ENCODE assay signal across 2 cellular contexts in the genomic region with DNA sequence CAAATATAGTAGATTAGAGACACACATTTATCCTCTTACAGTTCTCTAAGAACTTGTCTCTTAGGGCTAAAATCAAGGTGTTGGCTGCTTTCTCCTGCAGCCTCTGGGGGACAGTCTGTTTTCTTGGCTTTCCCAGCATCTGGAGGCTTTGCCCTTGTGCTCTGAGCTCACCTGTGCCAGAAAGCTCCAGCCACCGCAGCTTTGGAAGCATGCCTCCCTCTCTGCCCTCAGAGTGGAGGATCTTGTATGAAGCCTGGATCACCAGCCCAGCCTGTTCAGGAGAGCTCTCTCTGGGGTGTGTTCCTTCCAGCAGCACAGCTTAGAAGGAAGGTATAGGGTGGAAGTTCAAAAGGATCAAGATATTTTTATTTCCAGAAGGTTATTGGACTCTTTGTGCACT.
TF ChIP-seq lines count a peak whose summit lies in the region.

No MANE protein-coding gene starts in this region.

TF ChIP-seq in GM23338, 12 proteins besides CTCF, POLR2A, EP300 and RAD21 (continued from another document):
- TF ChIP-seq, protein P1, sequence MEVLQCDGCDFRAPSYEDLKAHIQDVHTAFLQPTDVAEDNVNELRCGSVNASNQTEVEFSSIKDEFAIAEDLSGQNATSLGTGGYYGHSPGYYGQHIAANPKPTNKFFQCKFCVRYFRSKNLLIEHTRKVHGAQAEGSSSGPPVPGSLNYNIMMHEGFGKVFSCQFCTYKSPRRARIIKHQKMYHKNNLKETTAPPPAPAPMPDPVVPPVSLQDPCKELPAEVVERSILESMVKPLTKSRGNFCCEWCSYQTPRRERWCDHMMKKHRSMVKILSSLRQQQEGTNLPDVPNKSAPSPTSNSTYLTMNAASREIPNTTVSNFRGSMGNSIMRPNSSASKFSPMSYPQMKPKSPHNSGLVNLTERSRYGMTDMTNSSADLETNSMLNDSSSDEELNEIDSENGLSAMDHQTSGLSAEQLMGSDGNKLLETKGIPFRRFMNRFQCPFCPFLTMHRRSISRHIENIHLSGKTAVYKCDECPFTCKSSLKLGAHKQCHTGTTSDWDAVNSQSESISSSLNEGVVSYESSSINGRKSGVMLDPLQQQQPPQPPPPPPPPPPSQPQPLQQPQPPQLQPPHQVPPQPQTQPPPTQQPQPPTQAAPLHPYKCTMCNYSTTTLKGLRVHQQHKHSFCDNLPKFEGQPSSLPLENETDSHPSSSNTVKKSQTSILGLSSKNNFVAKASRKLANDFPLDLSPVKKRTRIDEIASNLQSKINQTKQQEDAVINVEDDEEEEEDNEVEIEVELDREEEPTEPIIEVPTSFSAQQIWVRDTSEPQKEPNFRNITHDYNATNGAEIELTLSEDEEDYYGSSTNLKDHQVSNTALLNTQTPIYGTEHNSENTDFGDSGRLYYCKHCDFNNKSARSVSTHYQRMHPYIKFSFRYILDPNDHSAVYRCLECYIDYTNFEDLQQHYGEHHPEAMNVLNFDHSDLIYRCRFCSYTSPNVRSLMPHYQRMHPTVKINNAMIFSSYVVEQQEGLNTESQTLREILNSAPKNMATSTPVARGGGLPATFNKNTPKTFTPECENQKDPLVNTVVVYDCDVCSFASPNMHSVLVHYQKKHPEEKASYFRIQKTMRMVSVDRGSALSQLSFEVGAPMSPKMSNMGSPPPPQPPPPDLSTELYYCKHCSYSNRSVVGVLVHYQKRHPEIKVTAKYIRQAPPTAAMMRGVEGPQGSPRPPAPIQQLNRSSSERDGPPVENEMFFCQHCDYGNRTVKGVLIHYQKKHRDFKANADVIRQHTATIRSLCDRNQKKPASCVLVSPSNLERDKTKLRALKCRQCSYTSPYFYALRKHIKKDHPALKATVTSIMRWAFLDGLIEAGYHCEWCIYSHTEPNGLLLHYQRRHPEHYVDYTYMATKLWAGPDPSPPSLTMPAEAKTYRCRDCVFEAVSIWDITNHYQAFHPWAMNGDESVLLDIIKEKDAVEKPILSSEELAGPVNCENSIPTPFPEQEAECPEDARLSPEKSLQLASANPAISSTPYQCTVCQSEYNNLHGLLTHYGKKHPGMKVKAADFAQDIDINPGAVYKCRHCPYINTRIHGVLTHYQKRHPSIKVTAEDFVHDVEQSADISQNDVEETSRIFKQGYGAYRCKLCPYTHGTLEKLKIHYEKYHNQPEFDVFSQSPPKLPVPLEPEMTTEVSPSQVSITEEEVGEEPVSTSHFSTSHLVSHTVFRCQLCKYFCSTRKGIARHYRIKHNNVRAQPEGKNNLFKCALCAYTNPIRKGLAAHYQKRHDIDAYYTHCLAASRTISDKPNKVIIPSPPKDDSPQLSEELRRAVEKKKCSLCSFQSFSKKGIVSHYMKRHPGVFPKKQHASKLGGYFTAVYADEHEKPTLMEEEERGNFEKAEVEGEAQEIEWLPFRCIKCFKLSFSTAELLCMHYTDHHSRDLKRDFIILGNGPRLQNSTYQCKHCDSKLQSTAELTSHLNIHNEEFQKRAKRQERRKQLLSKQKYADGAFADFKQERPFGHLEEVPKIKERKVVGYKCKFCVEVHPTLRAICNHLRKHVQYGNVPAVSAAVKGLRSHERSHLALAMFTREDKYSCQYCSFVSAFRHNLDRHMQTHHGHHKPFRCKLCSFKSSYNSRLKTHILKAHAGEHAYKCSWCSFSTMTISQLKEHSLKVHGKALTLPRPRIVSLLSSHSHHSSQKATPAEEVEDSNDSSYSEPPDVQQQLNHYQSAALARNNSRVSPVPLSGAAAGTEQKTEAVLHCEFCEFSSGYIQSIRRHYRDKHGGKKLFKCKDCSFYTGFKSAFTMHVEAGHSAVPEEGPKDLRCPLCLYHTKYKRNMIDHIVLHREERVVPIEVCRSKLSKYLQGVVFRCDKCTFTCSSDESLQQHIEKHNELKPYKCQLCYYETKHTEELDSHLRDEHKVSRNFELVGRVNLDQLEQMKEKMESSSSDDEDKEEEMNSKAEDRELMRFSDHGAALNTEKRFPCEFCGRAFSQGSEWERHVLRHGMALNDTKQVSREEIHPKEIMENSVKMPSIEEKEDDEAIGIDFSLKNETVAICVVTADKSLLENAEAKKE (CRISPR knock-in tag; IDR thresholded peaks at IDR 0.05): no peak
- TF ChIP-seq EZH2phosphoT487 (IDR thresholded peaks at IDR 0.05; ENCODE audit: unreplicated experiment) (no peak), STAT1 (IDR thresholded peaks at IDR 0.05; ENCODE audit: unreplicated experiment) (no peak), CREB1 (CRISPR knock-in tag; IDR thresholded peaks at IDR 0.05; ENCODE audit: low read depth) (no peak), ZNF331 (CRISPR knock-in tag; IDR thresholded peaks at IDR 0.05; ENCODE audit: low read depth) (no peak), NANOG (IDR thresholded peaks at IDR 0.05; ENCODE audit: borderline replicate concordance) (no peak), ZNF114 (CRISPR knock-in tag; IDR thresholded peaks at IDR 0.05) (no peak)

TF ChIP-seq in WTC11, 78 proteins besides CTCF, POLR2A, EP300 and RAD21 (continued from another document):
- TF ChIP-seq, protein P2, sequence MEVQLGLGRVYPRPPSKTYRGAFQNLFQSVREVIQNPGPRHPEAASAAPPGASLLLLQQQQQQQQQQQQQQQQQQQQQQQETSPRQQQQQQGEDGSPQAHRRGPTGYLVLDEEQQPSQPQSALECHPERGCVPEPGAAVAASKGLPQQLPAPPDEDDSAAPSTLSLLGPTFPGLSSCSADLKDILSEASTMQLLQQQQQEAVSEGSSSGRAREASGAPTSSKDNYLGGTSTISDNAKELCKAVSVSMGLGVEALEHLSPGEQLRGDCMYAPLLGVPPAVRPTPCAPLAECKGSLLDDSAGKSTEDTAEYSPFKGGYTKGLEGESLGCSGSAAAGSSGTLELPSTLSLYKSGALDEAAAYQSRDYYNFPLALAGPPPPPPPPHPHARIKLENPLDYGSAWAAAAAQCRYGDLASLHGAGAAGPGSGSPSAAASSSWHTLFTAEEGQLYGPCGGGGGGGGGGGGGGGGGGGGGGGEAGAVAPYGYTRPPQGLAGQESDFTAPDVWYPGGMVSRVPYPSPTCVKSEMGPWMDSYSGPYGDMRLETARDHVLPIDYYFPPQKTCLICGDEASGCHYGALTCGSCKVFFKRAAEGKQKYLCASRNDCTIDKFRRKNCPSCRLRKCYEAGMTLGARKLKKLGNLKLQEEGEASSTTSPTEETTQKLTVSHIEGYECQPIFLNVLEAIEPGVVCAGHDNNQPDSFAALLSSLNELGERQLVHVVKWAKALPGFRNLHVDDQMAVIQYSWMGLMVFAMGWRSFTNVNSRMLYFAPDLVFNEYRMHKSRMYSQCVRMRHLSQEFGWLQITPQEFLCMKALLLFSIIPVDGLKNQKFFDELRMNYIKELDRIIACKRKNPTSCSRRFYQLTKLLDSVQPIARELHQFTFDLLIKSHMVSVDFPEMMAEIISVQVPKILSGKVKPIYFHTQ (CRISPR knock-in tag; IDR thresholded peaks at IDR 0.05): no peak
- TF ChIP-seq ZNF232 (CRISPR knock-in tag; IDR thresholded peaks at IDR 0.05) (no peak), ATF1 (CRISPR knock-in tag; IDR thresholded peaks at IDR 0.05) (no peak), SMAD4 (CRISPR knock-in tag; IDR thresholded peaks at IDR 0.05) (no peak), GRHL2 (CRISPR knock-in tag; IDR thresholded peaks at IDR 0.05; ENCODE audit: insufficient replicate concordance, severe bottlenecking) (no peak), NR3C1 (CRISPR knock-in tag; conservative IDR thresholded peaks at IDR 0.05; ENCODE audit: low read depth) (no peak), ZBTB21 (CRISPR knock-in tag; IDR thresholded peaks at IDR 0.05; ENCODE audit: borderline replicate concordance) (no peak), CREB1 (CRISPR knock-in tag; IDR thresholded peaks at IDR 0.05) (no peak)
- TF ChIP-seq, protein P3, sequence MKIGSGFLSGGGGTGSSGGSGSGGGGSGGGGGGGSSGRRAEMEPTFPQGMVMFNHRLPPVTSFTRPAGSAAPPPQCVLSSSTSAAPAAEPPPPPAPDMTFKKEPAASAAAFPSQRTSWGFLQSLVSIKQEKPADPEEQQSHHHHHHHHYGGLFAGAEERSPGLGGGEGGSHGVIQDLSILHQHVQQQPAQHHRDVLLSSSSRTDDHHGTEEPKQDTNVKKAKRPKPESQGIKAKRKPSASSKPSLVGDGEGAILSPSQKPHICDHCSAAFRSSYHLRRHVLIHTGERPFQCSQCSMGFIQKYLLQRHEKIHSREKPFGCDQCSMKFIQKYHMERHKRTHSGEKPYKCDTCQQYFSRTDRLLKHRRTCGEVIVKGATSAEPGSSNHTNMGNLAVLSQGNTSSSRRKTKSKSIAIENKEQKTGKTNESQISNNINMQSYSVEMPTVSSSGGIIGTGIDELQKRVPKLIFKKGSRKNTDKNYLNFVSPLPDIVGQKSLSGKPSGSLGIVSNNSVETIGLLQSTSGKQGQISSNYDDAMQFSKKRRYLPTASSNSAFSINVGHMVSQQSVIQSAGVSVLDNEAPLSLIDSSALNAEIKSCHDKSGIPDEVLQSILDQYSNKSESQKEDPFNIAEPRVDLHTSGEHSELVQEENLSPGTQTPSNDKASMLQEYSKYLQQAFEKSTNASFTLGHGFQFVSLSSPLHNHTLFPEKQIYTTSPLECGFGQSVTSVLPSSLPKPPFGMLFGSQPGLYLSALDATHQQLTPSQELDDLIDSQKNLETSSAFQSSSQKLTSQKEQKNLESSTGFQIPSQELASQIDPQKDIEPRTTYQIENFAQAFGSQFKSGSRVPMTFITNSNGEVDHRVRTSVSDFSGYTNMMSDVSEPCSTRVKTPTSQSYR (CRISPR knock-in tag; IDR thresholded peaks at IDR 0.05): no peak
- TF ChIP-seq, protein P4, sequence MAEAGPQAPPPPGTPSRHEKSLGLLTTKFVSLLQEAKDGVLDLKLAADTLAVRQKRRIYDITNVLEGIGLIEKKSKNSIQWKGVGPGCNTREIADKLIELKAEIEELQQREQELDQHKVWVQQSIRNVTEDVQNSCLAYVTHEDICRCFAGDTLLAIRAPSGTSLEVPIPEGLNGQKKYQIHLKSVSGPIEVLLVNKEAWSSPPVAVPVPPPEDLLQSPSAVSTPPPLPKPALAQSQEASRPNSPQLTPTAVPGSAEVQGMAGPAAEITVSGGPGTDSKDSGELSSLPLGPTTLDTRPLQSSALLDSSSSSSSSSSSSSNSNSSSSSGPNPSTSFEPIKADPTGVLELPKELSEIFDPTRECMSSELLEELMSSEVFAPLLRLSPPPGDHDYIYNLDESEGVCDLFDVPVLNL (CRISPR knock-in tag; IDR thresholded peaks at IDR 0.05; ENCODE audit: borderline replicate concordance, low read depth): no peak
- TF ChIP-seq, protein P5, sequence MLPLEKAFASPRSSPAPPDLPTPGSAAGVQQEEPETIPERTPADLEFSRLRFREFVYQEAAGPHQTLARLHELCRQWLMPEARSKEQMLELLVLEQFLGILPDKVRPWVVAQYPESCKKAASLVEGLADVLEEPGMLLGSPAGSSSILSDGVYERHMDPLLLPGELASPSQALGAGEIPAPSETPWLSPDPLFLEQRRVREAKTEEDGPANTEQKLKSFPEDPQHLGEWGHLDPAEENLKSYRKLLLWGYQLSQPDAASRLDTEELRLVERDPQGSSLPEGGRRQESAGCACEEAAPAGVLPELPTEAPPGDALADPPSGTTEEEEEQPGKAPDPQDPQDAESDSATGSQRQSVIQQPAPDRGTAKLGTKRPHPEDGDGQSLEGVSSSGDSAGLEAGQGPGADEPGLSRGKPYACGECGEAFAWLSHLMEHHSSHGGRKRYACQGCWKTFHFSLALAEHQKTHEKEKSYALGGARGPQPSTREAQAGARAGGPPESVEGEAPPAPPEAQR (CRISPR knock-in tag; IDR thresholded peaks at IDR 0.05): no peak
TF ChIP-seq in WTC11: peak in this region for 0.
